In the genomic region with DNA sequence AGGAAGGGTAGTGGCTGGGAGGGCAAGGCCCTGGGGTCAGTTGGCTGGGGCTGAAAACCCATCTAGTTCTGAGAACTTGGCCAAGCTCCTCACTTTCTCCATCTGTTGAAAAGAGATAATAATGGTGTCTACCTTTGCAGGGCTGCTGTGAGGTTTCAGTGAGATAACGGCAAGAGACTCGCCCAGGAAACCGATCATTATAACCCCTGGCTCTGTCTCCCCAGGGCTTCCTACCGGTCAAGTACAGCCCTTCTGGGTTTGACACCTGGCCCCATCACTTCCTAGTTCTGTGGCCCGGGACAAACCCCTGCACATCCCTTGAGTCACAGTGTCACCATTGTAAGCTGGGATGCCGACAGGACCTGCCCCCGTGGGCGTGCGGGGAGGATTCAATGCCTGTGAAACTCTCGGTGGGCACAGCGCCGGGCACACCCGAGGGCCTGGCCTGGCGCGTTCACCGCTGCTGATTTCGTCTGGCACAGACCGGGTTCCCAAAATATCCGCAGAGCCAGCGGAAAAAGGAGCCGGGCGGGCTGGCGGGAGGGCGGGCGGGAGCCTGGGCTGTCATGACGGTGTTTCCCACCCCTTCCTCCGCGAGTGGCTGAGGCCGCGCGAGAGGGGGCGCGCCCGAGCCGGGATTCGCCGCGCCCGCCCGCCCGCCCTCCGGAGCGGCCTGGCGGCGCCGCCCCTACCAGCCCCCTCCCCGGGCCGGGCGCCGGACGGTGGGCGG, we compare ENCODE assay signal across 8 cellular contexts. TPM values are rescaled to one million over a fixed set of nuclear protein-coding genes. Genes with fewer than 3 reads are reported as not detected.
DNase-seq lines count a peak whose midpoint lies in the region; ATAC-seq and TF ChIP-seq lines count a peak whose summit lies in the region.

No MANE protein-coding gene starts in this region.

- ATAC-seq in GM19023 (IDR thresholded peaks at IDR 0.05; ENCODE audit: unreplicated experiment) (peak; percentile 38), HG03460 (IDR thresholded peaks at IDR 0.05; ENCODE audit: unreplicated experiment) (peak; percentile 35), esophagus mucosa (peak; percentile 58)

- H3K4me3 ChIP-seq in AG09309 (ENCODE audit: control insufficient read depth, low read depth, low read length) (peak overlapping the region; percentile 60), OCI-LY3 (ENCODE audit: low read length) (peak overlapping the region; percentile 92), muscle layer of duodenum (ENCODE audit: low read depth in 1 of 2, low read length in 2 of 2) (peak overlapping the region; percentile 71 to 83)

- H3K9me3 ChIP-seq in OCI-LY3 (ENCODE audit: insufficient read depth, low read length), result no peaks in the 10 kb centered on the region
- no peaks in the 10 kb centered on the region for H3K9me3 ChIP-seq in muscle layer of duodenum (ENCODE audit: control insufficient read depth in 1 of 2, low read length in 2 of 2)

- peak overlapping the region; percentile 80 for H3K4me2 ChIP-seq in OCI-LY3 (ENCODE audit: low read length)

- H3K79me2 ChIP-seq in OCI-LY3 (ENCODE audit: low read length), result peaks cover 38% of the 10 kb centered on the region

- peak overlapping the region; percentile 63 for H3K27ac ChIP-seq in OCI-LY3 (ENCODE audit: low read length)
- H3K27ac ChIP-seq in muscle layer of duodenum (ENCODE audit: low read length), result peak overlapping the region; percentile 83

- H3K4me1 ChIP-seq in OCI-LY3 (ENCODE audit: low read length), result peaks cover 19% of the 10 kb centered on the region
- H3K4me1 ChIP-seq in muscle layer of duodenum (ENCODE audit: control insufficient read depth in 1 of 2, insufficient read depth in 2 of 2, low read length in 2 of 2), result peaks cover 13 to 46% of the 10 kb centered on the region in 2 donors

- H3K27me3 ChIP-seq in OCI-LY3 (ENCODE audit: low read depth, low read length) (no peaks in the 10 kb centered on the region), muscle layer of duodenum (ENCODE audit: low read depth, low read length) (no peaks in the 10 kb centered on the region)

- TF ChIP-seq CTCF in AG09309 (IDR thresholded peaks at IDR 0.05; ENCODE audit: control insufficient read depth, insufficient read depth, low read depth, low read length, missing control alignments) (no peak), OCI-LY3 (IDR thresholded peaks at IDR 0.05; ENCODE audit: low read depth, low read length) (no peak)

- H2AFZ ChIP-seq in OCI-LY3 (ENCODE audit: low read depth, low read length), result peak overlapping the region; percentile 86; the same call in 1 of the 2 replicates

- H3K9ac ChIP-seq in OCI-LY3 (ENCODE audit: low read length), result peak overlapping the region; percentile 71

- peaks cover 20% of the 10 kb centered on the region for H3K36me3 ChIP-seq in OCI-LY3 (replicated peaks; ENCODE audit: low read depth, low read length)
- H3K36me3 ChIP-seq in muscle layer of duodenum (ENCODE audit: control insufficient read depth in 1 of 2, insufficient read depth in 2 of 2, low read length in 2 of 2), result peaks cover 9 to 17% of the 10 kb centered on the region in 2 donors

- peaks cover 6% of the 10 kb centered on the region; the same call in 1 of the 2 replicates for H4K20me1 ChIP-seq in OCI-LY3 (ENCODE audit: insufficient read depth, low read length)

- DNase-seq in AG09309 (ENCODE audit: low read depth), result no peak
- peak; percentile 85 to 86 for DNase-seq in activated T-cell treated with anti-CD3 and anti-CD28 coated beads, Interleukin-2, amount 50 U/mL, for 48 hours
- DNase-seq in stimulated activated CD8-positive, alpha-beta memory T cell treated with anti-CD3 and anti-CD28 coated beads, Interleukin-7, amount 100 ng/mL, for 48 hours (ENCODE audit: extremely low read depth in 1 of 2, low read depth in 1 of 2), result peak; percentile 46 to 74

RNA-seq across cellular contexts. Expression of a gene that starts 4.5 kb away (rescaled TPM):
- total RNA-seq in esophagus mucosa, result 57.2 TPM

RNA-seq across cellular contexts. Expression of a gene that starts 23.7 kb away (rescaled TPM):
- total RNA-seq in esophagus mucosa, result 21.7 TPM

RNA-seq across cellular contexts. Expression of a gene that starts 48.1 kb away (rescaled TPM):
- total RNA-seq in esophagus mucosa, result 1.5 TPM
